In the genomic region with DNA sequence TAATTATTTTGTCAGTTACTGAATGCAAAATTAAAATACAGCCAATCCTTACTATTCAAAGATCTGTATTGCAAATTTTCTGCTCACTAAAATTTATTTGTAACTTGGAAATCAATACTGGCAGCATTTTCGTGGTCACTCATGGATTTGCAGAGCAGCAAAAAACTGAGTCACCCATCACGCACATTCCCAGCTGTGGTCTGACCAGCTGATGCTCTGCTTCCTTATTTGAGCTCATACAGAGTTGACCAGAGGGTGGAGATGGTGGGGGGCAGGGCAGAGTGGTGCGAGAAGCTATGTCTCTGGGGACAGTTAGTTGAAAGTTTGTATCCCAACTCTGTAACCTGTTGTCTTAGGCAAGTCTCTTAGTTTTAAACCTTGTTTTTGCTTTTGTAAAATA, we compare ENCODE assay signal across 13 cellular contexts.
DNase-seq lines count a peak whose midpoint lies in the region; ATAC-seq and TF ChIP-seq lines count a peak whose summit lies in the region.
"Had no signal": no experiment of that assay in that cellular context is flagged by ENCODE, and none has a peak within 500 bp of the region (broad histone marks: within the 10 kb centered on the region; RNA-seq: fewer than 3 reads in every experiment).

No MANE protein-coding gene starts in this region.

- H3K36me3 ChIP-seq in PC-3 (ENCODE audit: low read depth, low read length): no peaks in the 10 kb centered on the region
- no peaks in the 10 kb centered on the region for H3K36me3 ChIP-seq in tibial artery
- H3K36me3 ChIP-seq: HAP-1, spleen, thoracic aorta had no signal

- H3K9me3 ChIP-seq in PC-3 (ENCODE audit: low read length): no peaks in the 10 kb centered on the region
- no peaks in the 10 kb centered on the region for H3K9me3 ChIP-seq in tibial artery
- H3K9me3 ChIP-seq: HAP-1, spleen, thoracic aorta had no signal

- DNase-seq in H4 (ENCODE audit: low spot score) (peak; percentile 64), PC-3 (peak; percentile 66), epithelial cell of prostate (ENCODE audit: low read depth, low spot score) (peak; percentile 34), skeletal muscle cell (ENCODE audit: low read depth) (peak; percentile 93), omental fat pad (ENCODE audit: low spot score) (no peak), tibial artery (no peak), cerebellar nuclear complex (lab: John Stamatoyannopoulos, UW) (no peak), globus pallidus (ENCODE audit: low spot score) (no peak)
- DNase-seq: activated CD4-positive, alpha-beta T cell treated with anti-CD3 and anti-CD28 coated beads for 48 hours; NCI-H146; spleen had no signal

- H3K79me2 ChIP-seq in PC-3 (ENCODE audit: low read length): no peaks in the 10 kb centered on the region

- H3K9me2 ChIP-seq in PC-3 (replicated peaks; ENCODE audit: low read length): no peaks in the 10 kb centered on the region

- no TSS peak for BruUV-seq in PC-3 (replicated peaks; lab: Mats Ljungman, UMichigan)

- POLR2A ChIA-PET in PC-3 (lab: Charles Lee; ENCODE audit: unreplicated experiment): no interaction called here

- H4K20me1 ChIP-seq in PC-3 (ENCODE audit: low read length): no peaks in the 10 kb centered on the region

- H3K27ac ChIP-seq in PC-3 (ENCODE audit: low read length) (peak overlapping the region; percentile 27; the same call in 1 of the 2 replicates), epithelial cell of prostate (no peak overlapping the region), tibial artery (no peak overlapping the region)
- H3K27ac ChIP-seq: spleen, thoracic aorta had no signal

- CTCF ChIA-PET in PC-3 (lab: Charles Lee): no interaction called here

- ATAC-seq in PC-3 (peak; percentile 53; the same call in 1 of the 2 replicates), omental fat pad (ENCODE audit: low FRiP score) (no peak)

- TF ChIP-seq CTCF in PC-3 (conservative IDR thresholded peaks at IDR 0.05; ENCODE audit: low read depth, low read length) (no peak), omental fat pad (IDR thresholded peaks at IDR 0.05) (no peak), tibial artery (IDR thresholded peaks at IDR 0.05) (no peak)

- H3K4me1 ChIP-seq in PC-3 (ENCODE audit: insufficient read depth, low read length): peaks cover 38% of the 10 kb centered on the region
- H3K4me1 ChIP-seq in tibial artery: peaks cover 0 to 5% (median 0%) of the 10 kb centered on the region in 4 donors
- H3K4me1 ChIP-seq: spleen had no signal

- intact Hi-C loops in PC-3 (cut with micrococcal nuclease) (no loop called here), tibial artery (cut with DNase I; ENCODE audit: low total_unique reads) (no loop called here)

- H3F3A ChIP-seq in PC-3 (ENCODE audit: low read length, unreplicated experiment): no peaks in the 10 kb centered on the region

- H3K4me2 ChIP-seq in PC-3 (ENCODE audit: low read length): 0 out of 2 replicates have a peak overlapping the region, but pooled peaks have one; percentile 7

- no peaks in the 10 kb centered on the region for H3K27me3 ChIP-seq in PC-3 (ENCODE audit: low read length)
- no peaks in the 10 kb centered on the region for H3K27me3 ChIP-seq in tibial artery
- H3K27me3 ChIP-seq: spleen had no signal

- H2AFZ ChIP-seq in PC-3 (ENCODE audit: low read length): no peak overlapping the region

- no peak overlapping the region for H3K4me3 ChIP-seq in PC-3 (ENCODE audit: low read length)
- H3K4me3 ChIP-seq in skeletal muscle cell (ENCODE audit: low read depth, low read length): no peak overlapping the region
- no peak overlapping the region for H3K4me3 ChIP-seq in tibial artery
- H3K4me3 ChIP-seq: HAP-1, spleen, thoracic aorta had no signal

- H3K9ac ChIP-seq in PC-3 (ENCODE audit: low read length): no peak overlapping the region

Comparison
In these comparisons a context has a peak if more than half of its experiments do, and no peak if none do; other contexts are left out.
1. DNase-seq: peak in H4 (single experiment), PC-3 (single experiment), epithelial cell of prostate (single experiment) and skeletal muscle cell (single experiment); none in omental fat pad (single experiment), tibial artery (0 of 2), cerebellar nuclear complex (0 of 2) and globus pallidus (single experiment).